7 cellular contexts compared by ENCODE assay signal in the genomic region with DNA sequence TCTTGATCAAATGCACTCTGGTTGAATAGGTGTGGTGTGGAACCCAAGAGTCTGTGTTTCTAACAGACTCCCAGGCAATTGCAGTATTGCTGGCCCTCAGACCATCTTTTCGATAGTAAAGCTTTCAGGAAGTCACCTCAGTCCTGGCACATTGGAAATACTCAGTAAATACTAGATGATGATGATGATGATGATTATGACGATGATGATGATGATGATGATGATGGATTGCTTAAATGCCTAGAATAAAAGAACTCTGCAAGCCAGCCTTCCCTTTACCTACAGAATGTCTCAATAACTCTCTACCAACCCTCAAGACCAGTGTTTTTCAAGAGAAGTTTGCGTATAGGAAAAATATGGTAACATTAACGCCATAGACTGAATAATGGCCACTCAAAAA.
"Had no signal": no experiment of that assay in that cellular context is flagged by ENCODE, and none has a peak within 500 bp of the region (broad histone marks: within the 10 kb centered on the region; RNA-seq: fewer than 3 reads in every experiment).

No MANE protein-coding gene starts in this region.

- H3K27ac Mint-ChIP-seq: IgD-negative memory B cell had no signal

- H3K27me3 Mint-ChIP-seq: IgD-negative memory B cell had no signal

- ATAC-seq: K562 had no signal

- FAIRE-seq: K562 had no signal

- DNase-seq: IMR-90, KBM-7, KG1 had no signal

- H3K4me1 Mint-ChIP-seq: IgD-negative memory B cell had no signal

- H3K4me3 Mint-ChIP-seq: IgD-negative memory B cell had no signal

- H3K36me3 Mint-ChIP-seq: IgD-negative memory B cell had no signal

- H3K4me2 ChIP-seq: KMS-11 had no signal

- H3K27ac ChIP-seq: HL-60, KMS-11 had no signal

- H3K4me3 ChIP-seq: K562 had no signal

- H3K9ac ChIP-seq: KMS-11 had no signal
